12 cellular contexts compared by ENCODE assay signal in genomic region chr5:95810305-95811125, GRCh38. TPM values are rescaled to one million over a fixed set of nuclear protein-coding genes. Genes with fewer than 3 reads are reported as not detected.
DNase-seq lines count a peak whose midpoint lies in the region; ATAC-seq and TF ChIP-seq lines count a peak whose summit lies in the region.
"Had no signal": no experiment of that assay in that cellular context is flagged by ENCODE, and none has a peak within 500 bp of the region (broad histone marks: within the 10 kb centered on the region; RNA-seq: fewer than 3 reads in every experiment).

No MANE protein-coding gene starts in this region.

- peaks cover 22% of the 10 kb centered on the region for H3K36me3 Mint-ChIP-seq in activated T-cell treated with anti-CD3 and anti-CD28 coated beads, Interleukin-2, amount 50 U/mL, for 4 hours (ENCODE audit: insufficient read depth)

- H3K9me3 ChIP-seq in adrenal gland (replicated peaks in 1 of 3) = no peaks in the 10 kb centered on the region
- H3K9me3 ChIP-seq in lung (ENCODE audit: control insufficient read depth in 2 of 2, insufficient read depth in 1 of 2, low read length in 1 of 2) = no peaks in the 10 kb centered on the region
- H3K9me3 ChIP-seq in stomach smooth muscle (ENCODE audit: control insufficient read depth in 2 of 2, low read length in 2 of 2) = no peaks in the 10 kb centered on the region

- 63 to 68% (median 67%) methylated on average over 5 of the region's 5 CpGs for WGBS in adrenal gland, 4 donors
- 36 to 42% methylated on average over 5 of the region's 5 CpGs for WGBS in lung, 2 donors

- H3K27me3 ChIP-seq in adrenal gland (no peaks in the 10 kb centered on the region), lung (ENCODE audit: control insufficient read depth, insufficient read depth) (no peaks in the 10 kb centered on the region), stomach smooth muscle (ENCODE audit: control insufficient read depth in 1 of 2, insufficient read depth in 2 of 2, low read length in 2 of 2) (no peaks in the 10 kb centered on the region)

- ATAC-seq in activated T-cell treated with anti-CD3 and anti-CD28 coated beads, Interleukin-2, amount 50 U/mL, for 4 hours = no peak
- ATAC-seq in lung (ENCODE audit: insufficient read depth, low FRiP score) (no peak), HG02970 (IDR thresholded peaks at IDR 0.05; ENCODE audit: low FRiP score, unreplicated experiment) (no peak), HG02884 (IDR thresholded peaks at IDR 0.05; ENCODE audit: unreplicated experiment) (no peak)

- H3K27ac ChIP-seq in adrenal gland = peak overlapping the region in 3 of 5 donors; percentile 52 to 83 (median 76)
- H3K27ac ChIP-seq in lung (ENCODE audit: low read depth in 1 of 2, low read length in 1 of 2) = peak overlapping the region; percentile 14 to 45
- H3K27ac ChIP-seq in stomach smooth muscle (ENCODE audit: low read length) = peak overlapping the region; percentile 68

- DNase-seq in activated T-cell treated with anti-CD3 and anti-CD28 coated beads, Interleukin-2, amount 50 U/mL, for 4 hours = no peak
- no peak for DNase-seq in activated T-cell treated with anti-CD3 and anti-CD28 coated beads for 4 hours
- DNase-seq in adrenal gland = peak in 1 of 7 donors; percentile 16
- DNase-seq in lung (ENCODE audit: low spot score) = no peak
- no peak for DNase-seq in cerebellar cortex (ENCODE audit: low spot score)
- DNase-seq: AML-193, NCI-H1694 treated with DMSO at 0.1 percent for 48 hours, nephron progenitor cell, SHP77 had no signal

- H3K9ac ChIP-seq in stomach smooth muscle (ENCODE audit: low read length in 2 of 2) = no peak overlapping the region

- TF ChIP-seq POLR2A in adrenal gland (IDR thresholded peaks at IDR 0.05) = no peak

- H3K36me3 ChIP-seq in adrenal gland (replicated peaks in 1 of 2) (peaks cover 0 to 17% of the 10 kb centered on the region in 2 donors), lung (ENCODE audit: control insufficient read depth in 2 of 2, insufficient read depth in 2 of 2, low read length in 2 of 2) (peaks cover 2 to 3% of the 10 kb centered on the region in 2 donors), stomach smooth muscle (ENCODE audit: control insufficient read depth in 2 of 2, insufficient read depth in 2 of 2, low read length in 2 of 2) (peaks cover 3 to 6% of the 10 kb centered on the region in 2 donors)

- intact Hi-C loops in adrenal gland (cut with DNase I) = no loop called here

- no peaks in the 10 kb centered on the region for H3K9me3 Mint-ChIP-seq in activated T-cell treated with anti-CD3 and anti-CD28 coated beads, Interleukin-2, amount 50 U/mL, for 4 hours

- TF ChIP-seq CTCF in adrenal gland (IDR thresholded peaks at IDR 0.05) (no peak), lung (IDR thresholded peaks at IDR 0.05; ENCODE audit: control extremely low read depth, extremely low read depth) (no peak)

- no peak overlapping the region for H3K4me3 ChIP-seq in adrenal gland
- no peak overlapping the region for H3K4me3 ChIP-seq in lung
- H3K4me3 ChIP-seq in stomach smooth muscle (ENCODE audit: low read length in 2 of 2) = peak overlapping the region in 1 of 2 donors; percentile 17

- H3K27me3 Mint-ChIP-seq in activated T-cell treated with anti-CD3 and anti-CD28 coated beads, Interleukin-2, amount 50 U/mL, for 4 hours (ENCODE audit: low read depth) = no peaks in the 10 kb centered on the region

- peaks cover 72% of the 10 kb centered on the region for H3K4me1 Mint-ChIP-seq in activated T-cell treated with anti-CD3 and anti-CD28 coated beads, Interleukin-2, amount 50 U/mL, for 4 hours (ENCODE audit: low read depth)

- H3K4me3 Mint-ChIP-seq in activated T-cell treated with anti-CD3 and anti-CD28 coated beads, Interleukin-2, amount 50 U/mL, for 4 hours = peak overlapping the region; percentile 51
- H3K4me3 Mint-ChIP-seq: nephron progenitor cell had no signal

- H3K4me1 ChIP-seq in adrenal gland (replicated peaks in 1 of 2) (peaks cover 30 to 55% of the 10 kb centered on the region in 2 donors), lung (ENCODE audit: control insufficient read depth in 2 of 2, insufficient read depth in 2 of 2, low read length in 2 of 2) (peaks cover 13 to 37% of the 10 kb centered on the region in 2 donors), stomach smooth muscle (ENCODE audit: control insufficient read depth, insufficient read depth, low read length) (peaks cover 35% of the 10 kb centered on the region)

RNA-seq across cellular contexts. Expression of gene GLRX, which starts 12.0 kb away (rescaled TPM):
- total RNA-seq in activated T-cell treated with anti-CD3 and anti-CD28 coated beads, Interleukin-2, amount 50 U/mL, for 4 hours = 10 to 100 TPM; 10.1 to 16.3 (median 12.8) TPM
- 100 to 1,000 TPM in 6 of 8 donors, 10 to 100 TPM in 2; 68.1 to 236 (median 136) TPM for total RNA-seq in adrenal gland
- polyA plus RNA-seq in adrenal gland = 100 to 1,000 TPM in 1 of 3 donors, 10 to 100 TPM in 2; 84.8 to 279 (median 85.2) TPM
- 10 to 100 TPM; 23.1 to 78.7 TPM for total RNA-seq in lung
- polyA plus RNA-seq in lung = 100 to 1,000 TPM; 104 to 300 TPM
